Comparison of ENCODE assay signal across 18 cellular contexts in genomic region chr7:141402277-141402996, GRCh38.
"Had no signal": no experiment of that assay in that cellular context is flagged by ENCODE, and none has a peak within 500 bp of the region (broad histone marks: within the 10 kb centered on the region; RNA-seq: fewer than 3 reads in every experiment).

No MANE protein-coding gene starts in this region.

- DNase-seq: activated B cell treated with CpG ODN at 0.5 μM for 24 hours; activated CD4-positive, alpha-beta memory T cell treated with anti-CD3 and anti-CD28 coated beads for 36 hours; activated CD4-positive, alpha-beta T cell treated with anti-CD3 and anti-CD28 coated beads for 4 hours; activated naive CD4-positive, alpha-beta T cell; activated naive CD8-positive, alpha-beta T cell treated with anti-CD3 and anti-CD28 coated beads, Interleukin-2, amount 10 ng/mL, durations not matched to agents 7 days and 5 days; activated T-cell treated with anti-CD3 and anti-CD28 coated beads for 4 hours; amygdala; central memory CD4-positive, alpha-beta T cell; foreskin keratinocyte; hypothalamus; left lung; spleen; stimulated activated CD8-positive, alpha-beta memory T cell treated with anti-CD3 and anti-CD28 coated beads, Interleukin-4, amount 100 ng/mL, for 48 hours; stimulated activated naive CD4-positive, alpha-beta T cell; T-cell; thyroid gland had no signal

- H3K4me3 Mint-ChIP-seq: activated B cell treated with CpG ODN at 0.5 μM for 24 hours; activated CD4-positive, alpha-beta memory T cell treated with anti-CD3 and anti-CD28 coated beads for 36 hours; activated naive CD8-positive, alpha-beta T cell treated with anti-CD3 and anti-CD28 coated beads, Interleukin-2, amount 10 ng/mL, durations not matched to agents 7 days and 5 days; activated T-helper 1 cell treated with anti-CD3 and anti-CD28 coated beads, Interleukin-12 subunit alpha, Interleukin-12 subunit beta, Interleukin-2, Interleukin-4 antibody, amounts not matched to agents 30 ng/mL and 10 ng/mL and 1 ng/mL, durations not matched to agents 14 hours and 24 hours and 36 hours; T-cell had no signal

- H3K36me3 Mint-ChIP-seq: activated CD4-positive, alpha-beta memory T cell treated with anti-CD3 and anti-CD28 coated beads for 36 hours; activated naive CD8-positive, alpha-beta T cell treated with anti-CD3 and anti-CD28 coated beads, Interleukin-2, amount 10 ng/mL, durations not matched to agents 7 days and 5 days; T-cell had no signal

- H3K27me3 Mint-ChIP-seq: activated B cell treated with CpG ODN at 0.5 μM for 24 hours had no signal

- H3K9me3 ChIP-seq: left lung, spleen, thyroid gland had no signal

- H3K36me3 ChIP-seq: left lung, spleen, thyroid gland had no signal

- H3K4me1 Mint-ChIP-seq: activated B cell treated with CpG ODN at 0.5 μM for 24 hours; activated naive CD8-positive, alpha-beta T cell treated with anti-CD3 and anti-CD28 coated beads, Interleukin-2, amount 10 ng/mL, durations not matched to agents 7 days and 5 days; T-cell had no signal

- H3K9me3 Mint-ChIP-seq: activated B cell treated with CpG ODN at 0.5 μM for 24 hours; activated CD4-positive, alpha-beta memory T cell treated with anti-CD3 and anti-CD28 coated beads for 36 hours; activated naive CD8-positive, alpha-beta T cell treated with anti-CD3 and anti-CD28 coated beads, Interleukin-2, amount 10 ng/mL, durations not matched to agents 7 days and 5 days; activated T-helper 1 cell treated with anti-CD3 and anti-CD28 coated beads, Interleukin-12 subunit alpha, Interleukin-12 subunit beta, Interleukin-2, Interleukin-4 antibody, amounts not matched to agents 30 ng/mL and 10 ng/mL and 1 ng/mL, durations not matched to agents 14 hours and 24 hours and 36 hours; T-cell had no signal

- H3K27ac ChIP-seq: foreskin keratinocyte, left lung, parathyroid adenoma, spleen, thyroid gland had no signal

- H3K27ac Mint-ChIP-seq: activated B cell treated with CpG ODN at 0.5 μM for 24 hours; activated CD4-positive, alpha-beta memory T cell treated with anti-CD3 and anti-CD28 coated beads for 36 hours; activated naive CD8-positive, alpha-beta T cell treated with anti-CD3 and anti-CD28 coated beads, Interleukin-2, amount 10 ng/mL, durations not matched to agents 7 days and 5 days; activated T-helper 1 cell treated with anti-CD3 and anti-CD28 coated beads, Interleukin-12 subunit alpha, Interleukin-12 subunit beta, Interleukin-2, Interleukin-4 antibody, amounts not matched to agents 30 ng/mL and 10 ng/mL and 1 ng/mL, durations not matched to agents 14 hours and 24 hours and 36 hours; T-cell had no signal

- H3K4me3 ChIP-seq: left lung, spleen, thyroid gland had no signal

- H3K4me1 ChIP-seq: foreskin keratinocyte, left lung, spleen, thyroid gland had no signal

- H3K27me3 ChIP-seq: foreskin keratinocyte, thyroid gland had no signal

- ATAC-seq: foreskin keratinocyte, left lung, T-cell had no signal
